In the genomic region with DNA sequence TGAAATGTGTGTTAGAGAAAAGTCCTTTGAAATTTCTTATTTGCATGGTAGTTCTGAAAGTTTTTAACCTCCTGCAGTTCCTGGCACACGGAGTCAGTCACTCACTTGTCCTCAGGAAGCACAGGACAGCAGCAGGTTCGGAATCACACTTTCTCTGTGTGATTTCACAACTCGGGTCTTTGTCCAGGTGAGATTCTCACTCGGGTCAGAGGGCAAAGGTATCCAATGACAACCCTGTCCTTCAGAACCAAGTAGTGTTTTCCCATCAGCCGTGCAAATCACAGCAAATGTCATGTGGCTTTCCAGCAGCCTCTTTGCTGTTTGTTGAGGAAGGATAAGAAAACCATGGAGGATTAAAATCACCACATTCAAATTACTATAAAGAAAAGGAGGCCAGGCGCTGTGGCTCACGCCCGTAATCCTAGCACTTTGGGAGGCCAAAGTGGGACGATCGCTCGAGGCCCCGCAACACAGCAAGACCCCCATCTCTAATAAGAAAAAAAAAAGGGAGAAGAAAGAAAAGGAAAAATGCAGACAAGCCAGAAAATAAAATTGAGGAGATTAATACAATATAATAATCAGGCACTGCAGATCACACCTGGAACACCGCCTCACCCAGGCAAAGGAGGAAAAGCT, we compare ENCODE assay signal across 20 cellular contexts. TPM values are rescaled to one million over a fixed set of nuclear protein-coding genes. Genes with fewer than 3 reads are reported as not detected.
DNase-seq lines count a peak whose midpoint lies in the region; ATAC-seq, FAIRE-seq and TF ChIP-seq lines count a peak whose summit lies in the region.
"Had no signal": no experiment of that assay in that cellular context is flagged by ENCODE, and none has a peak within 500 bp of the region (broad histone marks: within the 10 kb centered on the region; RNA-seq: fewer than 3 reads in every experiment).

No MANE protein-coding gene starts in this region.

- H2BK15ac ChIP-seq in IMR-90 (ENCODE audit: low read depth, low read length) = no peak overlapping the region
- H2BK15ac ChIP-seq in H1 (ENCODE audit: low read length) = no peak overlapping the region

- H4K5ac ChIP-seq in IMR-90 (ENCODE audit: low read depth, low read length) (no peak overlapping the region; the same call in 1 of the 2 replicates), H1 (ENCODE audit: insufficient read length, low read depth, low read length) (no peak overlapping the region)

- FAIRE-seq in H1 (lab: Jason Lieb, UNC) = no peak

- H2BK120ac ChIP-seq in IMR-90 (ENCODE audit: low read depth, low read length) (no peak overlapping the region), H1 (replicated peaks; ENCODE audit: low read depth, low read length) (no peak overlapping the region)

- H2BK5ac ChIP-seq in IMR-90 (ENCODE audit: low read depth, low read length, poor library complexity, severe bottlenecking) (no peak overlapping the region), H1 (ENCODE audit: low read depth, low read length) (no peak overlapping the region)

- no TSS peak for BruUV-seq in IMR-90 (replicated peaks; lab: Mats Ljungman, UMichigan)

- H3K9ac ChIP-seq in IMR-90 (ENCODE audit: low read depth, low read length) (no peak overlapping the region), H1 (replicated peaks in 1 of 4; ENCODE audit: extremely low read depth in 1 of 4, low read depth in 3 of 4, low read length in 3 of 4) (no peak overlapping the region)
- H3K9ac ChIP-seq: GM23248 had no signal

- H2AK9ac ChIP-seq in IMR-90 (replicated peaks; ENCODE audit: low read depth, low read length, poor library complexity) = peak overlapping the region; percentile 39

- peaks cover 9% of the 10 kb centered on the region for H3K9me1 ChIP-seq in IMR-90 (ENCODE audit: insufficient read depth, low read length)

- TF ChIP-seq POLR2A in IMR-90 (IDR thresholded peaks at IDR 0.05; ENCODE audit: low read depth, low read length) (no peak), H1 (IDR thresholded peaks at IDR 0.05; ENCODE audit: control extremely low read depth in 1 of 2, low read depth in 2 of 2, low read length in 2 of 2) (no peak), stomach (IDR thresholded peaks at IDR 0.05) (no peak)

- no peaks in the 10 kb centered on the region; the same call in 1 of the 2 replicates for H3K36me3 ChIP-seq in IMR-90 (ENCODE audit: control insufficient read depth, insufficient read depth, low read length)
- H3K36me3 ChIP-seq in H1 (ENCODE audit: control insufficient read depth in 2 of 4, insufficient read depth in 4 of 4, low read length in 3 of 4) = no peaks in the 10 kb centered on the region
- no peaks in the 10 kb centered on the region for H3K36me3 ChIP-seq in lung (ENCODE audit: control insufficient read depth in 2 of 2, insufficient read depth in 2 of 2, low read length in 2 of 2)
- H3K36me3 ChIP-seq in stomach = no peaks in the 10 kb centered on the region

- no peak overlapping the region for H2AFZ ChIP-seq in IMR-90 (replicated peaks; ENCODE audit: low read length, poor library complexity)
- no peak overlapping the region for H2AFZ ChIP-seq in H1 (ENCODE audit: low read length)
- H2AFZ ChIP-seq: GM23248 had no signal

- H3K14ac ChIP-seq in IMR-90 (replicated peaks; ENCODE audit: low read depth, low read length) (peak overlapping the region; percentile 55), H1 (ENCODE audit: insufficient read length) (no peak overlapping the region)

- H3K4ac ChIP-seq in IMR-90 (ENCODE audit: low read depth, low read length) (0 out of 2 replicates have a peak overlapping the region, but pooled peaks have one; percentile 12), H1 (replicated peaks; ENCODE audit: insufficient read length, low read depth, low read length) (no peak overlapping the region)

- in situ Hi-C loops in IMR-90 (cut with MboI; ENCODE audit: low sequenced_read_pairs) = no loop called here

- H2AK5ac ChIP-seq in IMR-90 (ENCODE audit: low read depth, low read length) (no peak overlapping the region), H1 (ENCODE audit: low read depth, low read length) (no peak overlapping the region)

- no peak for TF ChIP-seq EP300 in H1 (IDR thresholded peaks at IDR 0.05; ENCODE audit: borderline replicate concordance in 1 of 2, low read depth in 2 of 2, low read length in 2 of 2)
- TF ChIP-seq EP300 in stomach (IDR thresholded peaks at IDR 0.05) = no peak

- no peak overlapping the region for H2BK20ac ChIP-seq in IMR-90 (ENCODE audit: low read depth, low read length)
- no peak overlapping the region for H2BK20ac ChIP-seq in H1 (ENCODE audit: low read length)

- no peak overlapping the region for H3K56ac ChIP-seq in IMR-90 (ENCODE audit: extremely low read depth, insufficient read depth, low read length)
- H3K56ac ChIP-seq in H1 (replicated peaks; ENCODE audit: insufficient read length, low read depth, low read length) = no peak overlapping the region

- no CpG with 5 or more reads among the region's 13 CpGs for WGBS in IMR-90 (ENCODE audit: extremely low coverage in 2 of 2, insufficient read length in 1 of 2), 2 experiments
- WGBS in H1 (ENCODE audit: extremely low coverage in 1 of 2, insufficient coverage in 1 of 2, insufficient read length in 1 of 2, insufficient replicate concordance in 2 of 2, low coverage in 1 of 2, low lambda C conversion rate in 2 of 2, missing lambda C conversion rate in 1 of 2), 2 experiments = 80% methylated on average over 7 of the region's 13 CpGs; no CpG with 5 or more reads in 1 of the 2 experiments
- WGBS in lung, 2 donors = 82 to 86% methylated on average over 13 of the region's 13 CpGs
- WGBS in stomach, 5 donors = 60 to 80% (median 72%) methylated on average over 13 of the region's 13 CpGs

- H3K9me3 ChIP-seq in IMR-90 (ENCODE audit: control insufficient read depth, insufficient read depth, low read length) = no peaks in the 10 kb centered on the region
- no peaks in the 10 kb centered on the region for H3K9me3 ChIP-seq in H1 (ENCODE audit: insufficient read depth in 2 of 2, low read depth in 1 of 2, low read length in 1 of 2)
- H3K9me3 ChIP-seq in lung (ENCODE audit: control insufficient read depth in 2 of 2, insufficient read depth in 1 of 2, low read length in 1 of 2) = no peaks in the 10 kb centered on the region
- H3K9me3 ChIP-seq in stomach = no peaks in the 10 kb centered on the region

- H2BK12ac ChIP-seq in H1 (ENCODE audit: low read depth, low read length) = no peak overlapping the region

- H3K4me2 ChIP-seq in IMR-90 (ENCODE audit: low read depth, low read length) = no peak overlapping the region
- no peak overlapping the region for H3K4me2 ChIP-seq in H1 (ENCODE audit: insufficient read depth in 1 of 2, low read depth in 2 of 2, low read length in 2 of 2)

- POLR2A ChIA-PET in IMR-90 (lab: Charles Lee; ENCODE audit: unreplicated experiment) (no interaction called here), H1 (lab: Charles Lee; ENCODE audit: partially characterized antibody) (interaction anchor here (1.1 kb wide), 1 partner anchor 159 kb away, joined by 3 read pairs; no protein-coding TSS in a partner anchor)

- CTCF ChIA-PET in IMR-90 (lab: Yijun Ruan, JAX) = interaction anchor here (0.6 to 1.5 kb wide), 3 partner anchors 8 to 81 kb away, joined by 3 to 4 read pairs (median 3); no protein-coding TSS in a partner anchor
- CTCF ChIA-PET in H1 (lab: Charles Lee; ENCODE audit: partially characterized antibody) = interaction anchor here (1.1 kb wide), 1 partner anchor 13 kb away, joined by 4 read pairs; no protein-coding TSS in a partner anchor

- H3K27ac ChIP-seq in IMR-90 (ENCODE audit: insufficient read depth, low read length) (no peak overlapping the region), H1 (ENCODE audit: low read depth, low read length) (no peak overlapping the region), lung (ENCODE audit: low read depth in 1 of 2, low read length in 1 of 2) (peak overlapping the region; percentile 68 to 90), stomach (peak overlapping the region in 4 of 5 donors; percentile 29 to 79 (median 56))
- H3K27ac ChIP-seq: epithelial cell of prostate, GM23248, skin epidermis had no signal

- H3K79me2 ChIP-seq in H1 (ENCODE audit: control insufficient read depth in 1 of 2, insufficient read depth in 2 of 2, low read length in 2 of 2) = no peaks in the 10 kb centered on the region; a peak in 1 of 4 replicates

- peaks cover 21% of the 10 kb centered on the region for H3K4me1 ChIP-seq in IMR-90 (ENCODE audit: control insufficient read depth, insufficient read depth, low read length)
- H3K4me1 ChIP-seq in H1 (replicated peaks in 1 of 4; ENCODE audit: control insufficient read depth in 3 of 4, insufficient read depth in 4 of 4, low read length in 3 of 4) = peaks cover 0 to 6% (median 5%) of the 10 kb centered on the region in 4 experiments; a peak in 6 of 7 replicates
- H3K4me1 ChIP-seq in lung (ENCODE audit: control insufficient read depth in 2 of 2, insufficient read depth in 2 of 2, low read length in 2 of 2) = peaks cover 16 to 19% of the 10 kb centered on the region in 2 donors
- H3K4me1 ChIP-seq in stomach = peaks cover 19 to 77% (median 55%) of the 10 kb centered on the region in 4 donors

- H4K8ac ChIP-seq in IMR-90 (ENCODE audit: low read depth in 2 of 2, low read length in 2 of 2) (0 out of 4 replicates have a peak overlapping the region, but pooled peaks of 1 of the 2 experiments have one; percentile 29), H1 (ENCODE audit: extremely low read depth, insufficient read depth, low read length) (no peak overlapping the region)

- H4K20me1 ChIP-seq in IMR-90 (ENCODE audit: insufficient read depth, low read length) (peaks cover 26% of the 10 kb centered on the region), H1 (replicated peaks in 1 of 2; ENCODE audit: control insufficient read depth in 1 of 2, insufficient read depth in 2 of 2, low read length in 2 of 2) (no peaks in the 10 kb centered on the region)

- intact Hi-C loops in IMR-90 (cut with micrococcal nuclease) (no loop called here), stomach (cut with DNase I; ENCODE audit: low total_unique reads) (no loop called here)

- no peaks in the 10 kb centered on the region for H3K23me2 ChIP-seq in H1 (ENCODE audit: low read depth, low read length)

- TF ChIP-seq CTCF in IMR-90 (conservative IDR thresholded peaks at IDR 0.05; ENCODE audit: low read depth, low read length) (no peak), H1 (IDR thresholded peaks at IDR 0.05; ENCODE audit: control extremely low read depth in 1 of 3, insufficient read depth in 1 of 3, low read depth in 1 of 3, low read length in 3 of 3) (no peak), lung (IDR thresholded peaks at IDR 0.05; ENCODE audit: control extremely low read depth, extremely low read depth) (no peak), stomach (IDR thresholded peaks at IDR 0.05) (no peak)

- H3K27me3 ChIP-seq in IMR-90 (ENCODE audit: control insufficient read depth, insufficient read depth, low read length) = no peaks in the 10 kb centered on the region
- no peaks in the 10 kb centered on the region for H3K27me3 ChIP-seq in H1 (replicated peaks in 1 of 4; ENCODE audit: control insufficient read depth in 3 of 4, extremely low read depth in 1 of 4, insufficient read depth in 3 of 4, low read length in 3 of 4)
- H3K27me3 ChIP-seq in lung (ENCODE audit: control insufficient read depth, insufficient read depth) = no peaks in the 10 kb centered on the region
- H3K27me3 ChIP-seq in stomach = no peaks in the 10 kb centered on the region

- peaks cover 20 to 79% of the 10 kb centered on the region in 2 experiments; a peak in 3 of 4 replicates for H3K79me1 ChIP-seq in IMR-90 (ENCODE audit: low read depth in 1 of 2, low read length in 2 of 2)
- no peaks in the 10 kb centered on the region for H3K79me1 ChIP-seq in H1 (ENCODE audit: low read depth, low read length)

- TF ChIP-seq RAD21 in IMR-90 (IDR thresholded peaks at IDR 0.05; ENCODE audit: low read length) (no peak), H1 (IDR thresholded peaks at IDR 0.05 in 1 of 2, conservative IDR thresholded peaks at IDR 0.05 in 1 of 2; ENCODE audit: low read depth in 2 of 2, low read length in 2 of 2) (no peak)

- dilution Hi-C loops in IMR-90 (cut with HindIII; ENCODE audit: low sequenced_read_pairs, unreplicated experiment) = no loop called here

- DNase-seq in IMR-90 (no peak), H1 (ENCODE audit: low read depth in 1 of 2, low spot score in 2 of 2) (no peak), lung (ENCODE audit: low spot score) (no peak), stomach (no peak), NCI-H1092 treated with DMSO at 0.1 percent for 48 hours (lab: John Stamatoyannopoulos, UW) (no peak), NCI-H748 (lab: John Stamatoyannopoulos, UW; ENCODE audit: unreplicated experiment) (no peak)
- DNase-seq: activated B cell treated with CpG ODN at 0.5 μM for 24 hours; activated naive CD4-positive, alpha-beta T cell treated with anti-CD3 and anti-CD28 coated beads, Interleukin-2, amount 50 U/mL, for 16 hours; central memory CD4-positive, alpha-beta T cell; DMS153; KG1; NCI-H1417; NCI-H524 treated with DMSO at 0.1 percent for 48 hours; RPMI8226; T-helper 1 cell had no signal

- no peak for ATAC-seq in IMR-90 (ENCODE audit: low read depth)
- ATAC-seq in lung (ENCODE audit: insufficient read depth, low FRiP score) = no peak
- ATAC-seq in HG02623 (IDR thresholded peaks at IDR 0.05; ENCODE audit: unreplicated experiment) = no peak
- no peak for ATAC-seq in HG02678 (IDR thresholded peaks at IDR 0.05; ENCODE audit: unreplicated experiment)

- H4K91ac ChIP-seq in IMR-90 (ENCODE audit: insufficient read depth, low read depth, low read length) = no peak overlapping the region
- no peak overlapping the region for H4K91ac ChIP-seq in H1 (replicated peaks; ENCODE audit: insufficient read length, low read length)

- H3K23ac ChIP-seq in IMR-90 (ENCODE audit: low read depth, low read length) (no peak overlapping the region), H1 (ENCODE audit: insufficient read length) (no peak overlapping the region)

- H3K4me3 ChIP-seq in IMR-90 (ENCODE audit: insufficient read depth, low read depth, low read length) = no peak overlapping the region
- H3K4me3 ChIP-seq in H1 (ENCODE audit: extremely low read depth in 1 of 4, insufficient read depth in 2 of 4, low read depth in 3 of 4, low read length in 4 of 4) = no peak overlapping the region
- H3K4me3 ChIP-seq in lung = no peak overlapping the region
- peak overlapping the region in 1 of 4 donors; percentile 9 for H3K4me3 ChIP-seq in stomach
- H3K4me3 ChIP-seq: GM23248, skin epidermis had no signal

- H3K18ac ChIP-seq in IMR-90 (ENCODE audit: low read depth, low read length) (no peak overlapping the region), H1 (ENCODE audit: extremely low read depth, low read length) (no peak overlapping the region)

RNA-seq across cellular contexts. Expression of a gene that starts 22.0 kb away (rescaled TPM):
- total RNA-seq in IMR-90 (2012; rRNA removed) (5.4 and 5.6 TPM in 2 replicates), lung (10 to 100 TPM; 22.3 to 37.6 TPM), stomach (10 to 100 TPM; 12.1 to 55.0 (median 15.8) TPM)
- polyA plus RNA-seq in IMR-90 (2012; rRNA removed) (12.5 and 13.5 TPM in 2 replicates), H1 (2011; rRNA removed) (5.4 and 10.5 TPM in 2 replicates), lung (10 to 100 TPM; 12.7 to 12.8 TPM), stomach (1 to 10 TPM; 1.7 to 2.7 (median 2.5) TPM)
- 7.6 and 15.1 TPM in 2 replicates for polyA plus RNA-seq in IMR-90 (2012; cell fraction: cytosol; rRNA removed)
- 16.3 and 19.4 TPM in 2 replicates for polyA plus RNA-seq in IMR-90 (2012; cell fraction: nucleus; rRNA removed; ENCODE audit: low replicate concordance)
- 13.1 and 13.4 TPM in 2 replicates for total RNA-seq in H1 (2021; fragmentation: NEBNext Ultra II Directional; extraction: Animal tissue kit (Norgen Biotek cat#: 25700))
- polyA plus RNA-seq in H1 (2011; cell fraction: cytosol; rRNA removed) = 4.9 TPM
- polyA plus RNA-seq in H1 (2011; cell fraction: nucleus; rRNA removed) = 11.9 TPM
- polyA plus RNA-seq in H1 (2012, experiment 1 of 2) = 5.1 to 6.7 TPM (median 5.5 TPM) in 4 replicates
- polyA plus RNA-seq in H1 (2012, experiment 2 of 2) = 4.0 TPM
- polyA plus RNA-seq in H1 (2013, experiment 1 of 2) = 9.1 TPM
- polyA plus RNA-seq in H1 (2013, experiment 2 of 2) = 10.1 TPM
- 8.1 and 11.4 TPM in 2 replicates for polyA minus RNA-seq in H1 (2011; rRNA and poly(A)+ RNA removed)
- polyA minus RNA-seq in H1 (2011; cell fraction: cytosol; rRNA and poly(A)+ RNA removed) = 21.2 TPM
- polyA minus RNA-seq in H1 (2011; cell fraction: nucleus; rRNA and poly(A)+ RNA removed) = 9.9 TPM

Comparison
In these comparisons a context has a peak if more than half of its experiments do, and no peak if none do; other contexts are left out.
1. H3K27ac ChIP-seq: peak in lung (2 of 2) and stomach (4 of 5); none in IMR-90 (single experiment) and H1 (single experiment).